Comparison of ENCODE assay signal across 23 cellular contexts in genomic region chr7:141522657-141523342, GRCh38.
"Had no signal": no experiment of that assay in that cellular context is flagged by ENCODE, and none has a peak within 500 bp of the region (broad histone marks: within the 10 kb centered on the region; RNA-seq: fewer than 3 reads in every experiment).

No MANE protein-coding gene starts in this region.

- H3K4me3 Mint-ChIP-seq: endodermal cell, memory B cell, type B pancreatic cell had no signal

- H3K9me3 ChIP-seq: colonic mucosa, left ventricle myocardium inferior, lower lobe of right lung, ovary, right atrium auricular region, sigmoid colon, suprapubic skin, thyroid gland had no signal

- DNase-seq: colonic mucosa; dermis blood vessel endothelial cell; endodermal cell; erythroblast; head of caudate nucleus; kidney; left cardiac atrium; left ventricle myocardium inferior; lower lobe of right lung; midbrain; ovary; sigmoid colon; stimulated activated CD4-positive, alpha-beta T cell treated with anti-CD3 and anti-CD28 coated beads, Interleukin-2, amount 100 ng/mL, for 24 hours; stimulated activated CD4-positive, alpha-beta T cell treated with anti-CD3 and anti-CD28 coated beads, Interleukin-4, amount 100 ng/mL, for 4 hours; stimulated activated naive CD4-positive, alpha-beta T cell; thyroid gland had no signal

- H3K4me2 ChIP-seq: hepatocyte had no signal

- H3K79me2 ChIP-seq: hepatocyte had no signal

- H3K27me3 ChIP-seq: colonic mucosa, foreskin keratinocyte, hepatocyte, ovary, right atrium auricular region, sigmoid colon, suprapubic skin, thyroid gland had no signal

- H3K4me1 Mint-ChIP-seq: endodermal cell, memory B cell had no signal

- H3K36me3 ChIP-seq: colonic mucosa, left ventricle myocardium inferior, lower lobe of right lung, ovary, right atrium auricular region, sigmoid colon, suprapubic skin, thyroid gland had no signal

- H3K27ac ChIP-seq: colonic mucosa, foreskin keratinocyte, hepatocyte, left ventricle myocardium inferior, lower lobe of right lung, ovary, right atrium auricular region, sigmoid colon, skin epidermis, suprapubic skin, thyroid gland had no signal

- H3K27ac Mint-ChIP-seq: endodermal cell, memory B cell, type B pancreatic cell had no signal

- ATAC-seq: foreskin keratinocyte, left cardiac atrium, lower lobe of right lung had no signal

- H3K4me3 ChIP-seq: colonic mucosa, hepatocyte, left ventricle myocardium inferior, lower lobe of right lung, ovary, right atrium auricular region, sigmoid colon, skin epidermis, suprapubic skin, thyroid gland had no signal

- H3K9me3 Mint-ChIP-seq: endodermal cell, type B pancreatic cell had no signal

- H3K36me3 Mint-ChIP-seq: memory B cell, type B pancreatic cell had no signal

- H2AFZ ChIP-seq: hepatocyte had no signal

- H3K4me1 ChIP-seq: colonic mucosa, foreskin keratinocyte, left ventricle myocardium inferior, lower lobe of right lung, right atrium auricular region, sigmoid colon, suprapubic skin, thyroid gland had no signal
